ENCODE assay signal across 36 cellular contexts in the genomic region with DNA sequence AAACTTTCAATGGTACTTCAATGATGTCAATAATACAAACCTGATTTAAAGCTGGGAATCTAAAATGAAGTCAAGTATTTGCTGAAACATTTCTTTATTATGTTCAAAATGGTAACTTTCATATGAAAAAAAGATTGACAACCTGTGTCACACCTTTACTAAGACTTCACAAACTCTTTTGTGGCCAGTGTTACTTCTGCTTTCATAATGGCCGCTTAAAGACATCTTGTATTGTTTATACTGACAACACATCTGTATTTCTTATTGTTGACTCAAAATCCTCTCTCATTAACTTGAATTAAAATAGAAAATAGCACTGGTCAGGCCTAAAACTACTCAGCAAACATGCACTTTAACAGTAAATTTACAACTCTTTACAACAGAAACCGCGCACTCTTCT.
DNase-seq lines count a peak whose midpoint lies in the region; ATAC-seq, FAIRE-seq and TF ChIP-seq lines count a peak whose summit lies in the region.
"Had no signal": no experiment of that assay in that cellular context is flagged by ENCODE, and none has a peak within 500 bp of the region (broad histone marks: within the 10 kb centered on the region; RNA-seq: fewer than 3 reads in every experiment).

No MANE protein-coding gene starts in this region.

- ATAC-seq in GM18867 (IDR thresholded peaks at IDR 0.05; ENCODE audit: unreplicated experiment) (peak; percentile 63), GM12878 (peak; percentile 69)
- ATAC-seq: A549; CD8-positive, alpha-beta T cell had no signal

- no peaks in the 10 kb centered on the region for H3K79me2 ChIP-seq in GM12878 (ENCODE audit: control insufficient read depth, insufficient read depth, low read length)

- H3K4me1 Mint-ChIP-seq in mesothelial cell of epicardium = peaks cover 11% of the 10 kb centered on the region
- H3K4me1 Mint-ChIP-seq: B cell; CD14-positive monocyte; CD4-positive, alpha-beta memory T cell; CD4-positive, CD25-positive, alpha-beta regulatory T cell; CD8-positive, alpha-beta memory T cell had no signal

- FAIRE-seq in GM12878 (lab: Jason Lieb, UNC) (no peak), endometrium (lab: Jason Lieb, UNC) (peak; percentile 84)
- FAIRE-seq: A204.1, A549 had no signal

- POLR2A ChIA-PET in GM12878 (lab: Charles Lee) = no interaction called here

- RAD21 ChIA-PET in GM12878 (lab: Charles Lee; ENCODE audit: unreplicated experiment) = no interaction called here

- no peaks in the 10 kb centered on the region for H4K20me1 ChIP-seq in GM12878 (ENCODE audit: control insufficient read depth, insufficient read depth)
- H4K20me1 ChIP-seq: BLaER1; BLaER1 treated with 17β-estradiol and CSF1 and Interleukin-3, amounts not matched to agents 10 nM and 100 nM had no signal

- TF ChIP-seq RAD21 in GM12878 (IDR thresholded peaks at IDR 0.05; ENCODE audit: insufficient read depth, low read depth, low read length) = no peak

- no peak overlapping the region for H3K4me3 Mint-ChIP-seq in mesothelial cell of epicardium
- H3K4me3 Mint-ChIP-seq: B cell; CD14-positive monocyte; CD4-positive, alpha-beta memory T cell; CD4-positive, alpha-beta T cell; CD4-positive, CD25-positive, alpha-beta regulatory T cell; CD8-positive, alpha-beta memory T cell; CD8-positive, alpha-beta T cell had no signal

- in situ Hi-C loops in GM12878 (cut with MboI) = no loop called here

- SMC1A ChIA-PET in GM12878 (lab: Charles Lee; ENCODE audit: uncharacterized antibody, unreplicated experiment) = no interaction called here

- H2AFZ ChIP-seq in GM12878 (ENCODE audit: control insufficient read depth, low read depth, low read length) = no peak overlapping the region

- CTCF ChIA-PET in GM12878 (lab: Yijun Ruan, JAX) = no interaction called here

- H3K27ac Mint-ChIP-seq in mesothelial cell of epicardium = no peak overlapping the region
- H3K27ac Mint-ChIP-seq: B cell; CD14-positive monocyte; CD4-positive, alpha-beta memory T cell; CD4-positive, alpha-beta T cell; CD4-positive, CD25-positive, alpha-beta regulatory T cell; CD8-positive, alpha-beta memory T cell; CD8-positive, alpha-beta T cell had no signal

- H3K36me3 Mint-ChIP-seq in mesothelial cell of epicardium = peaks cover 1% of the 10 kb centered on the region
- H3K36me3 Mint-ChIP-seq: CD14-positive monocyte; CD4-positive, alpha-beta memory T cell; CD4-positive, CD25-positive, alpha-beta regulatory T cell; CD8-positive, alpha-beta memory T cell; CD8-positive, alpha-beta T cell had no signal

- H3K27me3 Mint-ChIP-seq in mesothelial cell of epicardium (ENCODE audit: low read depth) = no peaks in the 10 kb centered on the region
- H3K27me3 Mint-ChIP-seq: B cell; CD4-positive, alpha-beta memory T cell; CD4-positive, alpha-beta T cell; CD4-positive, CD25-positive, alpha-beta regulatory T cell had no signal

- 50% methylated on average over 3 of the region's 3 CpGs for WGBS in GM12878 (ENCODE audit: insufficient coverage, insufficient replicate concordance, low lambda C conversion rate, missing lambda C conversion rate)

- DNase-seq in GM12878 (ENCODE audit: low read depth, low spot score) (no peak), fibroblast of villous mesenchyme (ENCODE audit: low read depth) (peak; percentile 20), HuH-7.5 (ENCODE audit: low spot score) (no peak), mesothelial cell of epicardium (ENCODE audit: low spot score in 2 of 2, unreplicated experiment in 2 of 2) (no peak), amniotic stem cell (lab: John Stamatoyannopoulos, UW) (no peak), amygdala (lab: John Stamatoyannopoulos, UW) (no peak)
- DNase-seq: 8988T; ACHN; AML-193; BE2C; C1 segment of cervical spinal cord; Caco-2; Calu3; CD4-positive, alpha-beta memory T cell; CD4-positive, alpha-beta T cell; CD4-positive, CD25-positive, alpha-beta regulatory T cell; CD8-positive, alpha-beta memory T cell; CD8-positive, alpha-beta T cell; COR-L47; DMS 273 treated with DMSO at 0.1 percent for 48 hours; DMS153; DMS53; DMS79; DMS79 treated with DMSO at 0.1 percent for 48 hours; DND-41; EL had no signal

- TF ChIP-seq EP300 in GM12878 (IDR thresholded peaks at IDR 0.05; ENCODE audit: borderline replicate concordance in 1 of 2, control insufficient read depth in 1 of 2, low read depth in 2 of 2, low read length in 2 of 2) = no peak

- no peaks in the 10 kb centered on the region for H3K4me1 ChIP-seq in GM12878 (ENCODE audit: control insufficient read depth, insufficient read depth, low read length)
- H3K4me1 ChIP-seq: A549; BE2C; BLaER1; BLaER1 treated with 17β-estradiol and CSF1 and Interleukin-3, amounts not matched to agents 10 nM and 100 nM; Caco-2 had no signal

- no peaks in the 10 kb centered on the region for H3K27me3 ChIP-seq in GM12878 (replicated peaks in 1 of 2; ENCODE audit: control insufficient read depth in 2 of 2, insufficient read depth in 2 of 2, low read length in 1 of 2)
- H3K27me3 ChIP-seq: BE2C; BLaER1; BLaER1 treated with 17β-estradiol and CSF1 and Interleukin-3, amounts not matched to agents 10 nM and 100 nM had no signal

- H3K9me3 ChIP-seq in GM12878 (replicated peaks; ENCODE audit: control insufficient read depth, insufficient read depth, low read length) = no peaks in the 10 kb centered on the region
- H3K9me3 ChIP-seq: A549, BE2C, BLaER1, Caco-2 had no signal

- no peak overlapping the region for H3K27ac ChIP-seq in GM12878 (ENCODE audit: control insufficient read depth, insufficient read depth)
- H3K27ac ChIP-seq: 22Rv1; A549; BLaER1; BLaER1 treated with 17β-estradiol and CSF1 and Interleukin-3, amounts not matched to agents 10 nM and 100 nM; C4-2B had no signal

- H3K9ac ChIP-seq in GM12878 (ENCODE audit: control insufficient read depth, insufficient read depth, low read length) = no peak overlapping the region
- H3K9ac ChIP-seq: BLaER1; BLaER1 treated with 17β-estradiol and CSF1 and Interleukin-3, amounts not matched to agents 10 nM and 100 nM had no signal

- intact Hi-C loops in GM12878 (cut with micrococcal nuclease; ENCODE audit: unreplicated experiment) = no loop called here

- TF ChIP-seq POLR2A in GM12878 (IDR thresholded peaks at IDR 0.05; ENCODE audit: low read depth, low read length) = no peak

- H3K4me2 ChIP-seq in GM12878 (ENCODE audit: control insufficient read depth, insufficient read depth) = no peak overlapping the region
- H3K4me2 ChIP-seq: A549; BLaER1; BLaER1 treated with 17β-estradiol and CSF1 and Interleukin-3, amounts not matched to agents 10 nM and 100 nM had no signal

- TF ChIP-seq CTCF in GM12878 (IDR thresholded peaks at IDR 0.05 in 2 of 3, conservative IDR thresholded peaks at IDR 0.05 in 1 of 3; ENCODE audit: control insufficient read depth in 2 of 3, extremely low read depth in 1 of 3, insufficient read depth in 1 of 3, low read depth in 3 of 3, low read length in 3 of 3) = no peak
- no peak for TF ChIP-seq CTCF in fibroblast of villous mesenchyme (IDR thresholded peaks at IDR 0.05; ENCODE audit: insufficient read depth, low read depth, low read length)
- no peak for TF ChIP-seq CTCF in mesothelial cell of epicardium (IDR thresholded peaks at IDR 0.05; ENCODE audit: unreplicated experiment)

- no peaks in the 10 kb centered on the region for H3K36me3 ChIP-seq in GM12878 (ENCODE audit: control insufficient read depth in 2 of 2, insufficient read depth in 2 of 2, low read length in 1 of 2)
- H3K36me3 ChIP-seq: BE2C; BLaER1; BLaER1 treated with 17β-estradiol and CSF1 and Interleukin-3, amounts not matched to agents 10 nM and 100 nM had no signal

- H3K9me3 Mint-ChIP-seq in mesothelial cell of epicardium = peaks cover 10% of the 10 kb centered on the region

- H3K4me3 ChIP-seq in GM12878 (no peak overlapping the region), fibroblast of villous mesenchyme (ENCODE audit: low read depth, low read length) (no peak overlapping the region)
- H3K4me3 ChIP-seq: A549; BLaER1; BLaER1 treated with 17β-estradiol and CSF1 and Interleukin-3, amounts not matched to agents 10 nM and 100 nM had no signal

- BruUV-seq in GM12878 (replicated peaks; lab: Mats Ljungman, UMichigan) = no TSS peak

TF ChIP-seq in GM12878, 131 proteins besides CTCF, POLR2A, EP300 and RAD21:
- TF ChIP-seq, protein P1, sequence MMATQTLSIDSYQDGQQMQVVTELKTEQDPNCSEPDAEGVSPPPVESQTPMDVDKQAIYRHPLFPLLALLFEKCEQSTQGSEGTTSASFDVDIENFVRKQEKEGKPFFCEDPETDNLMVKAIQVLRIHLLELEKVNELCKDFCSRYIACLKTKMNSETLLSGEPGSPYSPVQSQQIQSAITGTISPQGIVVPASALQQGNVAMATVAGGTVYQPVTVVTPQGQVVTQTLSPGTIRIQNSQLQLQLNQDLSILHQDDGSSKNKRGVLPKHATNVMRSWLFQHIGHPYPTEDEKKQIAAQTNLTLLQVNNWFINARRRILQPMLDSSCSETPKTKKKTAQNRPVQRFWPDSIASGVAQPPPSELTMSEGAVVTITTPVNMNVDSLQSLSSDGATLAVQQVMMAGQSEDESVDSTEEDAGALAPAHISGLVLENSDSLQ (IDR thresholded peaks at IDR 0.05) = peak; percentile 34; the same call in 1 of the 2 replicates
- TF ChIP-seq EGR1 (IDR thresholded peaks at IDR 0.05; ENCODE audit: borderline replicate concordance in 1 of 2, low read depth in 2 of 2, low read length in 2 of 2) (no peak), MTA2 (IDR thresholded peaks at IDR 0.05; ENCODE audit: low read depth) (peak; percentile 67)
